Comparison of ENCODE assay signal across 17 cellular contexts in genomic region chr2:192773044-192773443, GRCh38.
"Had no signal": no experiment of that assay in that cellular context is flagged by ENCODE, and none has a peak within 500 bp of the region (broad histone marks: within the 10 kb centered on the region; RNA-seq: fewer than 3 reads in every experiment).

No MANE protein-coding gene starts in this region.

- H3K27ac ChIP-seq: foreskin keratinocyte, left lung, lower lobe of right lung, neural progenitor cell, ovary, suprapubic skin, thyroid gland had no signal

- H3K4me1 ChIP-seq: foreskin keratinocyte, left lung, lower lobe of right lung, neural progenitor cell, suprapubic skin, thyroid gland had no signal

- ATAC-seq: effector memory CD8-positive, alpha-beta T cell; foreskin keratinocyte; left lung; lower lobe of right lung; natural killer cell treated with Interleukin-12 subunit alpha and Interleukin-12 subunit beta and Interleukin-15 and Interleukin-18, amount 100 ng/mL, for 72 hours; right cardiac atrium; stimulated activated naive CD8-positive, alpha-beta T cell treated with anti-CD3 and anti-CD28 coated beads, Interleukin-15, Interleukin-2, amounts not matched to agents 100 U/mL and 50 U/mL, for 24 hours had no signal

- H3K27me3 ChIP-seq: foreskin keratinocyte, left lung, neural progenitor cell, ovary, suprapubic skin, thyroid gland had no signal

- H2AFZ ChIP-seq: neural progenitor cell had no signal

- H3K4me2 ChIP-seq: neural progenitor cell, smooth muscle cell had no signal

- H3K4me3 ChIP-seq: left lung, lower lobe of right lung, neural progenitor cell, ovary, smooth muscle cell, suprapubic skin, thyroid gland had no signal

- H3K9me3 ChIP-seq: left lung, lower lobe of right lung, ovary, suprapubic skin, thyroid gland had no signal

- H3K36me3 ChIP-seq: left lung, lower lobe of right lung, neural progenitor cell, ovary, suprapubic skin, thyroid gland had no signal

- DNase-seq: effector memory CD8-positive, alpha-beta T cell; erythroblast; foreskin keratinocyte; kidney glomerular epithelial cell; left lung; lower lobe of right lung; midbrain; nucleus accumbens; ovary; right cardiac atrium; stimulated activated CD4-positive, alpha-beta T cell treated with anti-CD3 and anti-CD28 coated beads, Interleukin-2, amount 100 ng/mL, for 48 hours; stimulated activated naive CD8-positive, alpha-beta T cell treated with anti-CD3 and anti-CD28 coated beads, Interleukin-15, Interleukin-2, amounts not matched to agents 100 U/mL and 50 U/mL, for 24 hours; thyroid gland had no signal

- H3K9ac ChIP-seq: neural progenitor cell had no signal
